23 cellular contexts compared by ENCODE assay signal in the genomic region with DNA sequence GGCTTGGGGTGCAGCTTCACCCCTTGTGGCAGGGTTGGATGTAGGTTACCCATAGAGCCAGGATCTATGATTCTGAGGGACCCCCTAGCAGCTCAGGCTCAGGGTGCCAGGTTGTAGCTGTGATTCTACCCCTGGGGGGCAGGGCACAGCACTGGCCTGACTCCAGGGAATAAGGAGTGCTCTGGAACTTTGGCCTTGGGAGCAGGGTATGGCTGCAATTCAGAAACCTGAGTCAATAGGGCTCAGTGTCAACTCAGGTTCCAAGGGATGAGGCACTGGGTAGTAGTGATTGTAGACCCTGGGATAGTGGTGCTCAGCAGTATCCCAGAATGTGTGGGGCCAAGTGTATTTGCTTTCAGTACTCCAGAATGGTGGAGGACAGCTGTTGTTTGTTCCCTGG. TPM values are rescaled to one million over a fixed set of nuclear protein-coding genes. Genes with fewer than 3 reads are reported as not detected.
DNase-seq lines count a peak whose midpoint lies in the region; ATAC-seq, FAIRE-seq and TF ChIP-seq lines count a peak whose summit lies in the region.
"Had no signal": no experiment of that assay in that cellular context is flagged by ENCODE, and none has a peak within 500 bp of the region (broad histone marks: within the 10 kb centered on the region; RNA-seq: fewer than 3 reads in every experiment).

No MANE protein-coding gene starts in this region.

- H3K27me3 ChIP-seq in astrocyte (ENCODE audit: insufficient read depth, low read length) (no peaks in the 10 kb centered on the region), tibial artery (no peaks in the 10 kb centered on the region)
- H3K27me3 ChIP-seq: BLaER1 treated with 17β-estradiol and CSF1 and Interleukin-3, amounts not matched to agents 10 nM and 100 nM had no signal

- no peaks in the 10 kb centered on the region for H3K4me1 Mint-ChIP-seq in astrocyte (ENCODE audit: low read depth, unreplicated experiment)
- H3K4me1 Mint-ChIP-seq: B cell had no signal

- peaks cover 3% of the 10 kb centered on the region for H3K9me3 ChIP-seq in astrocyte (ENCODE audit: insufficient read depth, low read depth, low read length)
- H3K9me3 ChIP-seq in tibial artery: peaks cover 0 to 21% (median 17%) of the 10 kb centered on the region in 3 donors
- H3K9me3 ChIP-seq: Caco-2 had no signal

- H3K9me3 Mint-ChIP-seq in astrocyte (ENCODE audit: unreplicated experiment): peaks cover 9% of the 10 kb centered on the region

- peak; percentile 34 for ATAC-seq in Right ventricle myocardium inferior
- peak; percentile 89 for ATAC-seq in left lobe of liver
- ATAC-seq in HG02610 (IDR thresholded peaks at IDR 0.05; ENCODE audit: unreplicated experiment): no peak
- no peak for ATAC-seq in HG03025 (IDR thresholded peaks at IDR 0.05; ENCODE audit: low FRiP score, unreplicated experiment)
- ATAC-seq: A549; CD8-positive, alpha-beta T cell had no signal

- no peaks in the 10 kb centered on the region for H3K36me3 ChIP-seq in astrocyte (ENCODE audit: insufficient read depth, low read length)
- peaks cover 0 to 12% (median 7%) of the 10 kb centered on the region in 3 donors for H3K36me3 ChIP-seq in tibial artery
- H3K36me3 ChIP-seq: BLaER1 treated with 17β-estradiol and CSF1 and Interleukin-3, amounts not matched to agents 10 nM and 100 nM had no signal

- H3K36me3 Mint-ChIP-seq in astrocyte (ENCODE audit: low read depth, unreplicated experiment): no peaks in the 10 kb centered on the region

- H3K27ac Mint-ChIP-seq in astrocyte (ENCODE audit: unreplicated experiment): peak overlapping the region; percentile 28
- H3K27ac Mint-ChIP-seq: B cell; CD4-positive, alpha-beta T cell; CD8-positive, alpha-beta T cell had no signal

- intact Hi-C loops in Right ventricle myocardium inferior (cut with DNase I): no loop called here
- intact Hi-C loops in cardiac septum (cut with DNase I): no loop called here
- intact Hi-C loops in tibial artery (cut with DNase I; ENCODE audit: low total_unique reads): no loop called here

- no peak overlapping the region for H3K4me3 Mint-ChIP-seq in astrocyte (ENCODE audit: unreplicated experiment)
- H3K4me3 Mint-ChIP-seq: B cell; CD4-positive, alpha-beta T cell; CD8-positive, alpha-beta T cell had no signal

- no peak overlapping the region for H2AFZ ChIP-seq in astrocyte (ENCODE audit: low read depth, low read length)

- no peak for FAIRE-seq in astrocyte (lab: Jason Lieb, UNC)
- FAIRE-seq: A549, D721Med, G401.6, GM12891 had no signal

- no peak overlapping the region for H3K27ac ChIP-seq in astrocyte (ENCODE audit: low read depth, low read length)
- H3K27ac ChIP-seq in tibial artery: peak overlapping the region; percentile 74 to 77
- H3K27ac ChIP-seq: 22Rv1; A549; BLaER1 treated with 17β-estradiol and CSF1 and Interleukin-3, amounts not matched to agents 10 nM and 100 nM; C4-2B had no signal

- H4K20me1 ChIP-seq in astrocyte (ENCODE audit: insufficient read depth, low read length): no peaks in the 10 kb centered on the region
- H4K20me1 ChIP-seq: BLaER1 treated with 17β-estradiol and CSF1 and Interleukin-3, amounts not matched to agents 10 nM and 100 nM had no signal

- no peak overlapping the region for H3K9ac ChIP-seq in astrocyte (ENCODE audit: low read length)
- H3K9ac ChIP-seq: BLaER1 treated with 17β-estradiol and CSF1 and Interleukin-3, amounts not matched to agents 10 nM and 100 nM had no signal

- no peak for DNase-seq in Right ventricle myocardium inferior (ENCODE audit: missing footprints)
- DNase-seq in cardiac septum (ENCODE audit: low spot score): no peak
- DNase-seq in astrocyte (ENCODE audit: low read depth): no peak
- DNase-seq in left lobe of liver (ENCODE audit: low spot score): no peak
- DNase-seq in tibial artery: no peak
- DNase-seq: AML-193; Caco-2; Calu3; CD4-positive, alpha-beta T cell; CD8-positive, alpha-beta T cell; DMS79 treated with DMSO at 0.1 percent for 48 hours; GF-D8 had no signal

- H3K4me1 ChIP-seq in astrocyte (ENCODE audit: insufficient read depth, low read length) (no peaks in the 10 kb centered on the region), tibial artery (peaks cover 0 to 58% (median 13%) of the 10 kb centered on the region in 4 donors)
- H3K4me1 ChIP-seq: A549, Caco-2 had no signal

- TF ChIP-seq CTCF in astrocyte (IDR thresholded peaks at IDR 0.05; ENCODE audit: insufficient read depth, low read depth, low read length) (no peak), tibial artery (IDR thresholded peaks at IDR 0.05) (no peak)

- no peak overlapping the region for H3K4me2 ChIP-seq in astrocyte (ENCODE audit: low read length)
- H3K4me2 ChIP-seq: A549 had no signal

- H3K27me3 Mint-ChIP-seq in astrocyte (ENCODE audit: low read depth, unreplicated experiment): no peaks in the 10 kb centered on the region

- H3K79me2 ChIP-seq in astrocyte (ENCODE audit: insufficient read depth, low read length): no peaks in the 10 kb centered on the region

- no peak overlapping the region for H3K4me3 ChIP-seq in astrocyte (ENCODE audit: insufficient read depth, low read depth, low read length)
- H3K4me3 ChIP-seq in tibial artery: peak overlapping the region in 1 of 2 donors; percentile 18
- H3K4me3 ChIP-seq: A549; BLaER1 treated with 17β-estradiol and CSF1 and Interleukin-3, amounts not matched to agents 10 nM and 100 nM had no signal

RNA-seq across cellular contexts. Expression of a gene that starts 8.6 kb away (rescaled TPM):
- 6.8 TPM for total RNA-seq in Right ventricle myocardium inferior
- 4.4 TPM for total RNA-seq in cardiac septum
- total RNA-seq in astrocyte: not detected in 2 replicates
- total RNA-seq in left lobe of liver: 0.23 TPM
- total RNA-seq: A172; B cell; Caco-2; Calu3; CD4-positive, alpha-beta T cell; CD8-positive, alpha-beta T cell had no signal

RNA-seq across cellular contexts. Expression of a gene that starts 49.9 kb away (rescaled TPM):
- total RNA-seq in Right ventricle myocardium inferior: 22.1 TPM
- total RNA-seq in cardiac septum: 25.2 TPM
- total RNA-seq in astrocyte: 19.5 and 21.6 TPM in 2 replicates
- total RNA-seq in left lobe of liver: 14.4 TPM

Comparison
In these comparisons a context has a peak if more than half of its experiments do, and no peak if none do; other contexts are left out.
1. ATAC-seq: peak in Right ventricle myocardium inferior (single experiment) and left lobe of liver (single experiment); none in HG02610 (single experiment) and HG03025 (single experiment).